18 cellular contexts compared by ENCODE assay signal in the genomic region with DNA sequence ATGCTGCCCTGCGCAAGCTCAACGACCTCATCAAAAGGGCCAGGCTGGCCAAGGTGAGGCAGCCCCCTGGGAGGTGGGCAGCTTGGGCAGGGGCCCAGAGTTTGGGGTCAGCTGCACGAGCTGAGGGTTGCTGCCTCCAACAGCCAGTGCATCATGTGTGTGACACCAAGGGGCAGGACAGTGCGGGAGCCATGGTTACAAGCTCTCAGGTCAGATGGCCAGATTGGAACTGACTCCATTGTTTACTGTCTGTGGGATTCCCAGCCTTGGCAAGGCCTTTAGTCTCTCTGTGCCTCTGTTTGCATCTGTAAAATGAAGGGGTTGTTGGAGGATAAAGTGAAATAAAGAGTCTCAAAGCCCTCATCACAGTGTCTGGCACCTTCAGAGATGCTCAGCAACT. TPM values are rescaled to one million over a fixed set of nuclear protein-coding genes. Genes with fewer than 3 reads are reported as not detected.
DNase-seq lines count a peak whose midpoint lies in the region; ATAC-seq, FAIRE-seq and TF ChIP-seq lines count a peak whose summit lies in the region.
"Had no signal": no experiment of that assay in that cellular context is flagged by ENCODE, and none has a peak within 500 bp of the region (broad histone marks: within the 10 kb centered on the region; RNA-seq: fewer than 3 reads in every experiment).

No MANE protein-coding gene starts in this region.

- no peaks in the 10 kb centered on the region for H3K36me3 ChIP-seq in bronchial epithelial cell (ENCODE audit: control insufficient read depth, insufficient read depth, low read length)

- intact Hi-C loops in head of caudate nucleus (cut with DNase I): no loop called here

- no peak for ATAC-seq in GM19463 (IDR thresholded peaks at IDR 0.05; ENCODE audit: unreplicated experiment)
- ATAC-seq: GM12878 had no signal

- H3K27ac ChIP-seq in substantia nigra (ENCODE audit: low read depth, low read length, poor library complexity, severe bottlenecking): peak overlapping the region; percentile 82
- H3K27ac ChIP-seq: BLaER1 treated with 17β-estradiol and CSF1 and Interleukin-3, amounts not matched to agents 10 nM and 100 nM; GM23248; HL-60 had no signal

- H3K4me3 ChIP-seq in bronchial epithelial cell (ENCODE audit: low read depth, low read length): no peak overlapping the region
- H3K4me3 ChIP-seq: BLaER1 treated with 17β-estradiol and CSF1 and Interleukin-3, amounts not matched to agents 10 nM and 100 nM; GM12878; GM23248 had no signal

- H3K27me3 ChIP-seq in bronchial epithelial cell (ENCODE audit: control insufficient read depth, insufficient read depth, low read length): no peaks in the 10 kb centered on the region
- H3K27me3 ChIP-seq: BLaER1 treated with 17β-estradiol and CSF1 and Interleukin-3, amounts not matched to agents 10 nM and 100 nM had no signal

- no peak for TF ChIP-seq CTCF in bronchial epithelial cell (IDR thresholded peaks at IDR 0.05; ENCODE audit: insufficient read depth, low read length, severe bottlenecking)

- peak; percentile 43 for FAIRE-seq in bronchial epithelial cell (lab: Jason Lieb, UNC)
- FAIRE-seq: GM12878, GM18507, H54 had no signal

- DNase-seq in Ammon's horn (ENCODE audit: low spot score) (peak; percentile 59), bronchial epithelial cell (ENCODE audit: low read depth) (no peak), head of caudate nucleus (peak in 26 of 42 donors; percentile 13 to 77 (median 50)), substantia nigra (lab: John Stamatoyannopoulos, UW) (peak in 28 of 49 donors; percentile 8 to 70 (median 38)), NCI-H2227 (lab: John Stamatoyannopoulos, UW; ENCODE audit: unreplicated experiment) (no peak), RPMI8226 (no peak)
- DNase-seq: 8988T; AML-193; CD4-positive, CD25-positive, alpha-beta regulatory T cell; DMS79; GM23248 had no signal

RNA-seq across cellular contexts. Expression of gene EHD3, which starts 26.9 kb away (rescaled TPM):
- 1.6 and 2.3 TPM in 2 replicates for total RNA-seq in bronchial epithelial cell

RNA-seq across cellular contexts. Expression of gene CAPN14, which starts 43.6 kb away (rescaled TPM):
- 10.3 and 35.1 TPM in 2 replicates for total RNA-seq in bronchial epithelial cell
- total RNA-seq: G401 had no signal

Comparison
In these comparisons a context has a peak if more than half of its experiments do, and no peak if none do; other contexts are left out.
1. DNase-seq: peak in Ammon's horn (single experiment), head of caudate nucleus (26 of 42) and substantia nigra (28 of 49); none in bronchial epithelial cell (single experiment), NCI-H2227 (single experiment) and RPMI8226 (single experiment).